11 cellular contexts compared by ENCODE assay signal in genomic region chr7:144596953-144597352, GRCh38.
"Had no signal": no experiment of that assay in that cellular context is flagged by ENCODE, and none has a peak within 500 bp of the region (broad histone marks: within the 10 kb centered on the region; RNA-seq: fewer than 3 reads in every experiment).

No MANE protein-coding gene starts in this region.

- DNase-seq: GM23248, GOT3, H7, H9, HCEC 1CT, HFFc6 had no signal

- H3K9me3 ChIP-seq: HAP-1 had no signal

- H3K36me3 ChIP-seq: HAP-1 had no signal

- FAIRE-seq: H1, H54 had no signal

- H3K4me2 ChIP-seq: GM23338 had no signal

- H3K27ac Mint-ChIP-seq: GM23338, H9, HFFc6 had no signal

- H3K4me3 ChIP-seq: GM23248, GM23338, HAP-1 had no signal

- ATAC-seq: GM23338, HCT116 had no signal

- H3K4me1 Mint-ChIP-seq: GM23338, H9 had no signal

- H3K27ac ChIP-seq: GM23248 had no signal

- H3K4me3 Mint-ChIP-seq: GM23338, H9, HFFc6 had no signal
